Comparison of ENCODE assay signal across 15 cellular contexts in the genomic region with DNA sequence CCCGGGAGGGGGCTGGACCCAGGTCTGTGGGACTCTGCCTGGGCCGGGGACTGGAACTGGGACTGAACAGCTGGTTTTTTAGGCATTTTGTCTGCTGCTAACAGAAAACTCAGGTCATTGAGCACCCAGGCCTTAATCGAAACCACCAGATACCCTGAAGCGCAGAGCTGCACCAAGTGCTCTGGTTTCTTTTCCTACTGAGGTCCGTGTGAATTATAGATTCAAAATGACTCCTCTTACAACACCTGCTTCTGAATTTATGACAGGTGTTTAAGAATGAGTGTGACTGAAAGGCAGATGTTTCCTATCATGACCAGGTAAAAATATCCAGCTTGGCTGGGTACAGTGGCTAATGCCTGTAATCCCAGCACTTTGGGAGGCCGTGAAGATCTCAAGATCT. TPM values are rescaled to one million over a fixed set of nuclear protein-coding genes. Genes with fewer than 3 reads are reported as not detected.
DNase-seq lines count a peak whose midpoint lies in the region; ATAC-seq and TF ChIP-seq lines count a peak whose summit lies in the region.
"Had no signal": no experiment of that assay in that cellular context is flagged by ENCODE, and none has a peak within 500 bp of the region (broad histone marks: within the 10 kb centered on the region; RNA-seq: fewer than 3 reads in every experiment).

No MANE protein-coding gene starts in this region.

- DNase-seq in COLO668 (lab: John Stamatoyannopoulos, UW; ENCODE audit: unreplicated experiment) (peak; percentile 27), mesothelial cell of epicardium (ENCODE audit: low spot score in 2 of 2, unreplicated experiment in 2 of 2) (no peak), NCI-H82 treated with DMSO at 0.1 percent for 48 hours (lab: John Stamatoyannopoulos, UW; ENCODE audit: unreplicated experiment) (no peak), CD14-positive monocyte (ENCODE audit: low spot score) (no peak)
- DNase-seq in effector memory CD4-positive, alpha-beta T cell: no peak
- DNase-seq: activated gamma-delta T cell treated with Interleukin-2 at 50 U/mL for 16 hours, dermis blood vessel endothelial cell, Kasumi-1, NCI-H1930, psoas muscle had no signal

- H3K4me1 ChIP-seq in effector memory CD4-positive, alpha-beta T cell (ENCODE audit: control insufficient read depth, insufficient read depth, low read length, poor library complexity, severe bottlenecking): no peaks in the 10 kb centered on the region
- H3K4me1 ChIP-seq: psoas muscle, SJSA1 had no signal

- TF ChIP-seq CTCF in mesothelial cell of epicardium (IDR thresholded peaks at IDR 0.05; ENCODE audit: unreplicated experiment) (no peak), CD14-positive monocyte (IDR thresholded peaks at IDR 0.05) (no peak)

- H3K27ac Mint-ChIP-seq in mesothelial cell of epicardium (no peak overlapping the region), CD14-positive monocyte (peak overlapping the region in 1 of 7 donors; percentile 48)

- H3K9me3 Mint-ChIP-seq in mesothelial cell of epicardium (no peaks in the 10 kb centered on the region), CD14-positive monocyte (peaks cover 0 to 3% (median 0%) of the 10 kb centered on the region in 7 donors)

- peaks cover 56% of the 10 kb centered on the region for H3K36me3 Mint-ChIP-seq in mesothelial cell of epicardium
- H3K36me3 Mint-ChIP-seq in CD14-positive monocyte: peaks cover 93 to 96% of the 10 kb centered on the region in 2 donors

- H3K27ac ChIP-seq in effector memory CD4-positive, alpha-beta T cell (ENCODE audit: insufficient read depth, low read length, poor library complexity, severe bottlenecking): no peak overlapping the region
- H3K27ac ChIP-seq: psoas muscle, SJSA1 had no signal

- no peak overlapping the region for H3K4me3 ChIP-seq in effector memory CD4-positive, alpha-beta T cell (ENCODE audit: insufficient read depth, low read depth, low read length, poor library complexity, severe bottlenecking)
- H3K4me3 ChIP-seq: psoas muscle, SJSA1 had no signal

- H3K4me1 Mint-ChIP-seq in mesothelial cell of epicardium: peaks cover 5% of the 10 kb centered on the region
- H3K4me1 Mint-ChIP-seq in CD14-positive monocyte: peaks cover 6% of the 10 kb centered on the region

- H3K27me3 ChIP-seq in effector memory CD4-positive, alpha-beta T cell (replicated peaks; ENCODE audit: control insufficient read depth, insufficient read depth, low read length, poor library complexity, severe bottlenecking): no peaks in the 10 kb centered on the region
- H3K27me3 ChIP-seq: SJSA1 had no signal

- H3K4me3 Mint-ChIP-seq in mesothelial cell of epicardium: no peak overlapping the region
- no peak overlapping the region for H3K4me3 Mint-ChIP-seq in CD14-positive monocyte

- intact Hi-C loops in CD14-positive monocyte (cut with micrococcal nuclease): loop anchor here in 1 of 2 donors (5.0 kb wide), 1 partner anchor 220 kb away; no protein-coding TSS in a partner anchor

- H3K9me3 ChIP-seq in effector memory CD4-positive, alpha-beta T cell (ENCODE audit: control insufficient read depth, low read length): no peaks in the 10 kb centered on the region
- H3K9me3 ChIP-seq: psoas muscle, SJSA1 had no signal

- H3K27me3 Mint-ChIP-seq in mesothelial cell of epicardium (ENCODE audit: low read depth) (no peaks in the 10 kb centered on the region), CD14-positive monocyte (ENCODE audit: low read depth in 3 of 3) (no peaks in the 10 kb centered on the region)

- H3K36me3 ChIP-seq in effector memory CD4-positive, alpha-beta T cell (ENCODE audit: control insufficient read depth, insufficient read depth, low read length): peaks cover 71% of the 10 kb centered on the region

- ATAC-seq in GM19023 (IDR thresholded peaks at IDR 0.05; ENCODE audit: unreplicated experiment) (peak; percentile 55), HG02623 (IDR thresholded peaks at IDR 0.05; ENCODE audit: unreplicated experiment) (peak; percentile 62), HG03520 (IDR thresholded peaks at IDR 0.05; ENCODE audit: unreplicated experiment) (peak; percentile 56)
- ATAC-seq: HCT116, psoas muscle had no signal

RNA-seq across cellular contexts. Expression of a gene that starts 47.8 kb away (rescaled TPM):
- total RNA-seq in mesothelial cell of epicardium: 121 to 134 TPM (median 128 TPM) in 3 replicates
- 10 to 100 TPM; 26.6 to 44.7 TPM for polyA plus RNA-seq in CD14-positive monocyte

RNA-seq across cellular contexts. Expression of a gene that starts 49.7 kb away (rescaled TPM):
- total RNA-seq in mesothelial cell of epicardium: 25.4 to 27.9 TPM (median 26.4 TPM) in 3 replicates
- 10 to 100 TPM; 20.8 to 22.4 TPM for polyA plus RNA-seq in CD14-positive monocyte
